1 cellular context compared by ENCODE assay signal in the genomic region with DNA sequence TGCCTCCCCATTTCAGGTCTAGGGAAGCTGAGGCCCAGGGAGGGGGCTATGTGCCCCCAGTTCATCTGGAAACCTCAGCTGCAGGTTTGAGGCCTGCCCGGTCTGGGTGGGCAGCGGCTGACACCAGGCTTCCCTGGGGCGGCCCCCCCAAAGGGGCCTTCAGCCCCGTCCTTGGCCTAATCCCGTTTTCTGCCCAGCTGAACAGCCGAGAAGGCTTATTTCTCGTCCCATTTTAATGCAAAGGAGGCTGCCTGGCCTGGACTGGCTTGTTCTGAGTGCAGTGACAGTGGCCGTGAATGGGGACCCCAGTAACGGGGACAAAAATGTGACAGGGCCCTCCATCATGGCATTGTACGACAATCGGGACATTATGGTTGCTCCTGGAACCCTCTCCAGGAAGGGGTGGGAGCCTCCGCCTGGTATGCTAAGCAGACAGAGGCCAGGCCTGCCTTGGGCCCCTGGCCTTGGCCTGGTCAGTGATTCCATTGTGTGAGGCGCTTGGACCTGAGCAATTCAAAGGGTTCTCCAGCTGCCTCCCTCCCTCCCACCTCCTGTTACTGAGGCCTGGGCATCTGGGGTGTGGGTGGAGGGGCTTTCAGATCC.
TF ChIP-seq lines count a peak whose summit lies in the region.

No MANE protein-coding gene starts in this region.

TF ChIP-seq in H1, 55 proteins besides CTCF, POLR2A, EP300 and RAD21:
- TF ChIP-seq BRCA1 (IDR thresholded peaks at IDR 0.05; ENCODE audit: low read depth, low read length) (no peak), MAFK (IDR thresholded peaks at IDR 0.05; ENCODE audit: low read depth, low read length) (no peak)
